24 cellular contexts compared by ENCODE assay signal in genomic region chr3:138317687-138318086, GRCh38. TPM values are rescaled to one million over a fixed set of nuclear protein-coding genes. Genes with fewer than 3 reads are reported as not detected.
"Had no signal": no experiment of that assay in that cellular context is flagged by ENCODE, and none has a peak within 500 bp of the region (broad histone marks: within the 10 kb centered on the region; RNA-seq: fewer than 3 reads in every experiment).

No MANE protein-coding gene starts in this region.

- H3K4me3 ChIP-seq: esophagus squamous epithelium, hepatocyte, left ventricle myocardium inferior, lung, sigmoid colon, smooth muscle cell, thoracic aorta, transverse colon had no signal

- H3K36me3 ChIP-seq: esophagus squamous epithelium, left ventricle myocardium inferior, sigmoid colon, thoracic aorta, transverse colon had no signal

- ATAC-seq: effector memory CD8-positive, alpha-beta T cell; left cardiac atrium had no signal

- H3K9me3 ChIP-seq: esophagus squamous epithelium, left ventricle myocardium inferior, sigmoid colon, thoracic aorta, transverse colon had no signal

- H3K4me1 ChIP-seq: esophagus squamous epithelium, left ventricle myocardium inferior, sigmoid colon, transverse colon had no signal

- H3K27me3 ChIP-seq: hepatocyte, sigmoid colon, transverse colon had no signal

- H3K79me2 ChIP-seq: hepatocyte had no signal

- H2AFZ ChIP-seq: hepatocyte had no signal

- FAIRE-seq: colon, kidney had no signal

- H3K27ac ChIP-seq: epithelial cell of prostate, esophagus squamous epithelium, hepatocyte, left ventricle myocardium inferior, sigmoid colon, thoracic aorta, transverse colon had no signal

- H3K4me2 ChIP-seq: hepatocyte, smooth muscle cell had no signal

- DNase-seq: cerebellar nuclear complex; effector memory CD8-positive, alpha-beta T cell; esophagus squamous epithelium; foreskin fibroblast; head of caudate nucleus; kidney; left cardiac atrium; left ventricle myocardium inferior; mesenchymal stem cell; midbrain; naive B cell; nephron progenitor cell; sigmoid colon; stimulated activated CD4-positive, alpha-beta T cell treated with anti-CD3 and anti-CD28 coated beads, Interleukin-2, amount 100 ng/mL, for 48 hours; substantia nigra; transverse colon had no signal

RNA-seq across cellular contexts. Expression of gene NME9, which starts 12.0 kb away (rescaled TPM):
- total RNA-seq: hepatocyte, left cardiac atrium, left ventricle myocardium inferior, osteoblast, pulmonary artery endothelial cell, sigmoid colon, smooth muscle cell, thoracic aorta, transverse colon had no signal
- polyA plus RNA-seq: smooth muscle cell had no signal
